In genomic region chr3:166697495-166697894, GRCh38 we compare ENCODE assay signal across 35 cellular contexts.
A peak's percentile ranks its signal among the peaks of the same experiment; 100 is the strongest.
DNase-seq lines count a peak whose midpoint lies in the region; ATAC-seq, FAIRE-seq and TF ChIP-seq lines count a peak whose summit lies in the region.
"Had no signal": no experiment of that assay in that cellular context is flagged by ENCODE, and none has a peak within 500 bp of the region (broad histone marks: within the 10 kb centered on the region; RNA-seq: fewer than 3 reads in every experiment).

No MANE protein-coding gene starts in this region.

- H3K4me1 ChIP-seq in HepG2 (ENCODE audit: insufficient read depth, low read length), result no peaks in the 10 kb centered on the region
- H3K4me1 ChIP-seq in right lobe of liver, result no peaks in the 10 kb centered on the region
- no peaks in the 10 kb centered on the region for H3K4me1 ChIP-seq in IMR-90 (ENCODE audit: control insufficient read depth, insufficient read depth, low read length)
- H3K4me1 ChIP-seq in K562 (replicated peaks in 1 of 2; ENCODE audit: control insufficient read depth in 2 of 2, insufficient read depth in 2 of 2, low read length in 2 of 2), result no peaks in the 10 kb centered on the region
- no peaks in the 10 kb centered on the region for H3K4me1 ChIP-seq in kidney (ENCODE audit: control insufficient read depth in 1 of 2, insufficient read depth in 1 of 2, low read depth in 1 of 2, low read length in 2 of 2)
- H3K4me1 ChIP-seq: A549; BE2C; BLaER1; BLaER1 treated with 17β-estradiol and CSF1 and Interleukin-3, amounts not matched to agents 10 nM and 100 nM; Caco-2 had no signal

- H3K79me1 ChIP-seq in IMR-90 (ENCODE audit: low read depth in 1 of 2, low read length in 2 of 2), result no peaks in the 10 kb centered on the region

- TF ChIP-seq RAD21 in HepG2 (CRISPR knock-in tag; IDR thresholded peaks at IDR 0.05) (no peak), IMR-90 (IDR thresholded peaks at IDR 0.05; ENCODE audit: low read length) (no peak), K562 (CRISPR knock-in tag; conservative IDR thresholded peaks at IDR 0.05 in 1 of 2, IDR thresholded peaks at IDR 0.05 in 1 of 2) (no peak)

- no peak overlapping the region for H3K27ac ChIP-seq in HepG2 (ENCODE audit: extremely low read length, insufficient read depth, low read length)
- H3K27ac ChIP-seq in right lobe of liver, result no peak overlapping the region
- H3K27ac ChIP-seq in IMR-90 (ENCODE audit: insufficient read depth, low read length), result no peak overlapping the region
- no peak overlapping the region for H3K27ac ChIP-seq in K562 (ENCODE audit: extremely low read depth, low read depth, low read length)
- H3K27ac ChIP-seq in kidney (ENCODE audit: low read depth in 2 of 2, low read length in 2 of 2), result no peak overlapping the region
- H3K27ac ChIP-seq: 22Rv1; A549; BLaER1; BLaER1 treated with 17β-estradiol and CSF1 and Interleukin-3, amounts not matched to agents 10 nM and 100 nM; C4-2B had no signal

- no peak overlapping the region for H2BK120ac ChIP-seq in IMR-90 (ENCODE audit: low read depth, low read length)

- CTCF ChIA-PET in HepG2 (lab: Yijun Ruan, JAX; ENCODE audit: low intra/inter-chr PET ratio, low total read pairs) (no interaction called here), IMR-90 (lab: Yijun Ruan, JAX) (no interaction called here), K562 (lab: Yijun Ruan, JAX; ENCODE audit: low intra/inter-chr PET ratio) (no interaction called here)

- H3K79me2 ChIP-seq in HepG2 (ENCODE audit: insufficient read depth, low read length) (no peaks in the 10 kb centered on the region), K562 (ENCODE audit: control insufficient read depth, insufficient read depth, low read length) (no peaks in the 10 kb centered on the region)

- H3K9me1 ChIP-seq in IMR-90 (ENCODE audit: insufficient read depth, low read length), result no peaks in the 10 kb centered on the region
- H3K9me1 ChIP-seq in K562 (ENCODE audit: control insufficient read depth, insufficient read depth, low read length), result no peaks in the 10 kb centered on the region

- no peaks in the 10 kb centered on the region for H3K9me3 ChIP-seq in HepG2 (ENCODE audit: low read length)
- H3K9me3 ChIP-seq in right lobe of liver, result no peaks in the 10 kb centered on the region
- H3K9me3 ChIP-seq in IMR-90 (ENCODE audit: control insufficient read depth, insufficient read depth, low read length), result no peaks in the 10 kb centered on the region
- H3K9me3 ChIP-seq in K562 (replicated peaks; ENCODE audit: control insufficient read depth, insufficient read depth, low read depth, low read length), result no peaks in the 10 kb centered on the region
- H3K9me3 ChIP-seq in kidney (ENCODE audit: control insufficient read depth in 1 of 2, low read length in 2 of 2), result no peaks in the 10 kb centered on the region
- H3K9me3 ChIP-seq: A549, BE2C, BLaER1, Caco-2 had no signal

- TF ChIP-seq EP300 in HepG2 (IDR thresholded peaks at IDR 0.05; ENCODE audit: low read depth in 2 of 2, low read length in 2 of 2) (no peak), HepG2 (CRISPR knock-in tag; IDR thresholded peaks at IDR 0.05; ENCODE audit: borderline replicate concordance) (no peak), K562 (IDR thresholded peaks at IDR 0.05; ENCODE audit: low read length) (no peak)

- H3K56ac ChIP-seq in IMR-90 (ENCODE audit: extremely low read depth, insufficient read depth, low read length), result no peak overlapping the region

- H2AK5ac ChIP-seq in IMR-90 (ENCODE audit: low read depth, low read length), result no peak overlapping the region

- H3K27me3 ChIP-seq in HepG2 (ENCODE audit: control insufficient read depth in 1 of 2, insufficient read depth in 2 of 2, low read length in 2 of 2) (no peaks in the 10 kb centered on the region), right lobe of liver (no peaks in the 10 kb centered on the region), IMR-90 (ENCODE audit: control insufficient read depth, insufficient read depth, low read length) (no peaks in the 10 kb centered on the region), K562 (ENCODE audit: control insufficient read depth in 2 of 2, insufficient read depth in 2 of 2, low read length in 2 of 2) (no peaks in the 10 kb centered on the region)
- H3K27me3 ChIP-seq: BE2C; BLaER1; BLaER1 treated with 17β-estradiol and CSF1 and Interleukin-3, amounts not matched to agents 10 nM and 100 nM had no signal

- no peak overlapping the region for H4K91ac ChIP-seq in IMR-90 (ENCODE audit: insufficient read depth, low read depth, low read length)

- H2BK15ac ChIP-seq in IMR-90 (ENCODE audit: low read depth, low read length), result no peak overlapping the region

- no peak overlapping the region for H2AFZ ChIP-seq in HepG2 (ENCODE audit: low read length)
- H2AFZ ChIP-seq in IMR-90 (replicated peaks; ENCODE audit: low read length, poor library complexity), result no peak overlapping the region
- H2AFZ ChIP-seq in K562 (ENCODE audit: low read depth, low read length), result no peak overlapping the region

- H3K18ac ChIP-seq in IMR-90 (ENCODE audit: low read depth, low read length), result no peak overlapping the region

- H4K8ac ChIP-seq in IMR-90 (ENCODE audit: low read depth in 2 of 2, low read length in 2 of 2), result no peak overlapping the region

- POLR2A ChIA-PET in HepG2 (lab: Yijun Ruan, JAX) (no interaction called here), IMR-90 (lab: Charles Lee; ENCODE audit: unreplicated experiment) (no interaction called here), K562 (lab: Yijun Ruan, JAX) (no interaction called here)

- no peak overlapping the region for H3K4ac ChIP-seq in IMR-90 (ENCODE audit: low read depth, low read length)

- 5% methylated on average over 1 of the region's 1 CpG for WGBS in HepG2 (ENCODE audit: low lambda C conversion rate)
- 29% methylated on average over 1 of the region's 1 CpG for WGBS in right lobe of liver (ENCODE audit: insufficient coverage, low coverage, low lambda C conversion rate, missing lambda C conversion rate)
- WGBS in IMR-90 (ENCODE audit: extremely low coverage in 2 of 2, insufficient read length in 1 of 2), 2 experiments, result no CpG with 5 or more reads among the region's 1 CpG
- 0% methylated on average over 1 of the region's 1 CpG for WGBS in K562 (ENCODE audit: insufficient coverage, low coverage, missing lambda C conversion rate)

- H3K4me3 ChIP-seq in HepG2 (replicated peaks in 1 of 3; ENCODE audit: insufficient read depth in 1 of 3, low read depth in 2 of 3, low read length in 3 of 3), result no peak overlapping the region
- H3K4me3 ChIP-seq in right lobe of liver, result no peak overlapping the region
- H3K4me3 ChIP-seq in IMR-90 (ENCODE audit: insufficient read depth, low read depth, low read length), result no peak overlapping the region
- no peak overlapping the region for H3K4me3 ChIP-seq in LNCaP clone FGC (ENCODE audit: low read depth, low read length)
- H3K4me3 ChIP-seq in K562, result no peak overlapping the region
- H3K4me3 ChIP-seq in kidney (ENCODE audit: low read length in 2 of 2), result no peak overlapping the region
- H3K4me3 ChIP-seq: A549; BLaER1; BLaER1 treated with 17β-estradiol and CSF1 and Interleukin-3, amounts not matched to agents 10 nM and 100 nM had no signal

- H2BK20ac ChIP-seq in IMR-90 (ENCODE audit: low read depth, low read length), result no peak overlapping the region

- H3K23ac ChIP-seq in IMR-90 (ENCODE audit: low read depth, low read length), result no peak overlapping the region

- no peak overlapping the region for H2BK5ac ChIP-seq in IMR-90 (ENCODE audit: low read depth, low read length, poor library complexity, severe bottlenecking)

- H3K36me3 ChIP-seq in HepG2 (replicated peaks in 1 of 2; ENCODE audit: control insufficient read depth in 1 of 2, insufficient read depth in 2 of 2, low read length in 2 of 2), result no peaks in the 10 kb centered on the region
- no peaks in the 10 kb centered on the region for H3K36me3 ChIP-seq in right lobe of liver
- no peaks in the 10 kb centered on the region for H3K36me3 ChIP-seq in IMR-90 (ENCODE audit: control insufficient read depth, insufficient read depth, low read length)
- no peaks in the 10 kb centered on the region for H3K36me3 ChIP-seq in K562 (ENCODE audit: control insufficient read depth, insufficient read depth, low read length)
- no peaks in the 10 kb centered on the region for H3K36me3 ChIP-seq in kidney (ENCODE audit: control insufficient read depth in 1 of 2, insufficient read depth in 2 of 2, low read length in 2 of 2)
- H3K36me3 ChIP-seq: BE2C; BLaER1; BLaER1 treated with 17β-estradiol and CSF1 and Interleukin-3, amounts not matched to agents 10 nM and 100 nM had no signal

- dilution Hi-C loops in IMR-90 (cut with HindIII; ENCODE audit: low sequenced_read_pairs, unreplicated experiment), result no loop called here

- no peak overlapping the region for H2AK9ac ChIP-seq in IMR-90 (replicated peaks; ENCODE audit: low read depth, low read length, poor library complexity)

- intact Hi-C loops in HepG2 (cut with micrococcal nuclease; ENCODE audit: unreplicated experiment) (no loop called here), right lobe of liver (cut with DNase I) (no loop called here), IMR-90 (cut with micrococcal nuclease) (no loop called here), K562 (cut with micrococcal nuclease) (no loop called here), kidney (cut with DNase I) (no loop called here)

- TF ChIP-seq POLR2A in HepG2 (IDR thresholded peaks at IDR 0.05; ENCODE audit: insufficient read depth in 1 of 2, low read depth in 2 of 2, low read length in 2 of 2) (no peak), right lobe of liver (IDR thresholded peaks at IDR 0.05) (no peak), IMR-90 (IDR thresholded peaks at IDR 0.05; ENCODE audit: low read depth, low read length) (no peak), K562 (conservative IDR thresholded peaks at IDR 0.05) (no peak)

- BruUV-seq in HepG2 (replicated peaks; lab: Mats Ljungman, UMichigan) (no TSS peak), IMR-90 (replicated peaks; lab: Mats Ljungman, UMichigan) (no TSS peak), K562 (replicated peaks; lab: Mats Ljungman, UMichigan) (no TSS peak)

- H4K20me1 ChIP-seq in HepG2 (ENCODE audit: insufficient read depth, low read length) (no peaks in the 10 kb centered on the region), IMR-90 (ENCODE audit: insufficient read depth, low read length) (no peaks in the 10 kb centered on the region), K562 (replicated peaks; ENCODE audit: control insufficient read depth, insufficient read depth, low read length) (no peaks in the 10 kb centered on the region)
- H4K20me1 ChIP-seq: BLaER1; BLaER1 treated with 17β-estradiol and CSF1 and Interleukin-3, amounts not matched to agents 10 nM and 100 nM had no signal

- no peak overlapping the region for H4K5ac ChIP-seq in IMR-90 (ENCODE audit: low read depth, low read length)

- FAIRE-seq in HepG2 (lab: Jason Lieb, UNC) (no peak), K562 (lab: Jason Lieb, UNC) (no peak), kidney (lab: Jason Lieb, UNC) (no peak)
- FAIRE-seq: A204.1, A549, D721Med had no signal

- TF ChIP-seq CTCF in HepG2 (CRISPR knock-in tag; IDR thresholded peaks at IDR 0.05) (no peak), right lobe of liver (IDR thresholded peaks at IDR 0.05) (no peak), IMR-90 (conservative IDR thresholded peaks at IDR 0.05; ENCODE audit: low read depth, low read length) (no peak), LNCaP clone FGC (IDR thresholded peaks at IDR 0.05; ENCODE audit: control insufficient read depth, extremely low read depth, insufficient read depth) (no peak), K562 (IDR thresholded peaks at IDR 0.05 in 2 of 3, conservative IDR thresholded peaks at IDR 0.05 in 1 of 3; ENCODE audit: insufficient read depth in 2 of 3, low read depth in 1 of 3, low read length in 3 of 3) (no peak), kidney (IDR thresholded peaks at IDR 0.05; ENCODE audit: borderline replicate concordance, extremely low read depth, insufficient read depth) (no peak)

- H3K9ac ChIP-seq in HepG2 (ENCODE audit: insufficient read depth, low read depth, low read length), result no peak overlapping the region
- H3K9ac ChIP-seq in IMR-90 (ENCODE audit: low read depth, low read length), result no peak overlapping the region
- H3K9ac ChIP-seq in K562 (ENCODE audit: insufficient read depth in 1 of 2, low read depth in 2 of 2, low read length in 2 of 2), result no peak overlapping the region
- H3K9ac ChIP-seq in kidney (ENCODE audit: low read length in 2 of 2), result no peak overlapping the region
- H3K9ac ChIP-seq: BLaER1; BLaER1 treated with 17β-estradiol and CSF1 and Interleukin-3, amounts not matched to agents 10 nM and 100 nM had no signal

- no peak for DNase-seq in HepG2 (ENCODE audit: low spot score)
- no peak for DNase-seq in right lobe of liver
- no peak for DNase-seq in IMR-90
- DNase-seq in LNCaP clone FGC (ENCODE audit: low read depth), result peak; percentile 36
- no peak for DNase-seq in K562 (ENCODE audit: extremely low read depth in 1 of 4, low spot score in 3 of 4)
- no peak for DNase-seq in NOMO-1 treated with DMSO at 0.1 percent for 48 hours (lab: John Stamatoyannopoulos, UW; ENCODE audit: unreplicated experiment)
- no peak for DNase-seq in kidney
- no peak for DNase-seq in CD1c-positive myeloid dendritic cell (ENCODE audit: extremely low spot score)
- DNase-seq: 8988T; ACHN; AML-193; BE2C; C1 segment of cervical spinal cord; Caco-2; Calu3; CD4-positive, alpha-beta memory T cell; CD4-positive, alpha-beta T cell; CD4-positive, CD25-positive, alpha-beta regulatory T cell; CD8-positive, alpha-beta memory T cell; CD8-positive, alpha-beta T cell; COR-L47; DMS 273 treated with DMSO at 0.1 percent for 48 hours; DMS153; DMS53; DMS79; DMS79 treated with DMSO at 0.1 percent for 48 hours; DND-41; EL had no signal

- no peak overlapping the region for H3K4me2 ChIP-seq in HepG2 (ENCODE audit: low read depth, low read length)
- H3K4me2 ChIP-seq in IMR-90 (ENCODE audit: low read depth, low read length), result no peak overlapping the region
- no peak overlapping the region for H3K4me2 ChIP-seq in K562 (ENCODE audit: insufficient read depth, low read length)
- H3K4me2 ChIP-seq: A549; BLaER1; BLaER1 treated with 17β-estradiol and CSF1 and Interleukin-3, amounts not matched to agents 10 nM and 100 nM had no signal

- in situ Hi-C loops in HepG2 (cut with HindIII; ENCODE audit: extremely low pct_ligation_motif_present, low pct_unique_long_range_greater_than_20kb) (no loop called here), IMR-90 (cut with MboI; ENCODE audit: low sequenced_read_pairs) (no loop called here), K562 (cut with MboI) (no loop called here)

- ATAC-seq in HepG2 (no peak), right lobe of liver (no peak), IMR-90 (ENCODE audit: low read depth) (no peak), K562 (no peak)
- ATAC-seq: A549; CD8-positive, alpha-beta T cell had no signal

- no peak overlapping the region for H3K14ac ChIP-seq in IMR-90 (replicated peaks; ENCODE audit: low read depth, low read length)

Comparison
In these comparisons a context has a peak if more than half of its experiments do, and no peak if none do; other contexts are left out.
1. Of the 241 proteins assayed by ChIP-seq in both HepG2 and K562: peak only in HepG2: none; only in K562: MAFG; in both: MAFF and MAFK; in neither: 238.